In genomic region chr10:115845958-115846357, GRCh38 we compare ENCODE assay signal across 1 cellular context.
TF ChIP-seq lines count a peak whose summit lies in the region.

No MANE protein-coding gene starts in this region.

TF ChIP-seq in IMR-90, 13 proteins besides CTCF, POLR2A, EP300 and RAD21:
- TF ChIP-seq ELK1 (IDR thresholded peaks at IDR 0.05; ENCODE audit: borderline replicate concordance, low read depth, low read length) (no peak), CEBPB (IDR thresholded peaks at IDR 0.05; ENCODE audit: low read depth, low read length) (peak; percentile 85), MAZ (IDR thresholded peaks at IDR 0.05; ENCODE audit: borderline replicate concordance, low read depth, low read length) (no peak)
